In genomic region chr3:112086018-112086854, GRCh38 we compare ENCODE assay signal across 8 cellular contexts.
DNase-seq lines count a peak whose midpoint lies in the region; ATAC-seq, FAIRE-seq and TF ChIP-seq lines count a peak whose summit lies in the region.

C3orf52 (plus strand) TSS chr3:112086389; CDS start chr3:112086408, 19 bp downstream.

- ATAC-seq in HG03378 (IDR thresholded peaks at IDR 0.05; ENCODE audit: unreplicated experiment), result peak; percentile 63

- peak within 1 kb of the TSS; percentile 79 for H3K4me3 Mint-ChIP-seq in activated T-cell treated with anti-CD3 and anti-CD28 coated beads, Interleukin-2, amount 50 U/mL, for 24 hours

- H3K27me3 Mint-ChIP-seq in activated T-cell treated with anti-CD3 and anti-CD28 coated beads, Interleukin-2, amount 50 U/mL, for 24 hours, result peaks cover 14% of the 10 kb centered on the region

- no peaks in the 10 kb centered on the region for H3K36me3 Mint-ChIP-seq in activated T-cell treated with anti-CD3 and anti-CD28 coated beads, Interleukin-2, amount 50 U/mL, for 24 hours (ENCODE audit: low read depth)

- H3K36me3 ChIP-seq in mucosa of rectum (ENCODE audit: control insufficient read depth in 2 of 2, insufficient read depth in 2 of 2, low read length in 2 of 2), result no peaks in the 10 kb centered on the region

- H3K27ac Mint-ChIP-seq in activated T-cell treated with anti-CD3 and anti-CD28 coated beads, Interleukin-2, amount 50 U/mL, for 24 hours, result peak within 1 kb of the TSS; percentile 70

- peaks cover 36% of the 10 kb centered on the region for H3K4me1 Mint-ChIP-seq in activated T-cell treated with anti-CD3 and anti-CD28 coated beads, Interleukin-2, amount 50 U/mL, for 24 hours (ENCODE audit: low read depth)

- FAIRE-seq in GM19239 (lab: Jason Lieb, UNC), result peak; percentile 59

- DNase-seq in Ammon's horn (ENCODE audit: low spot score), result peak; percentile 57
- peak; percentile 57 for DNase-seq in GM19239 (ENCODE audit: insufficient read length, low spot score)
- DNase-seq in NOMO-1 treated with DMSO at 0.1 percent for 48 hours (lab: John Stamatoyannopoulos, UW; ENCODE audit: unreplicated experiment), result peak; percentile 25
- peak; percentile 77 for DNase-seq in activated T-cell treated with anti-CD3 and anti-CD28 coated beads, Interleukin-2, amount 50 U/mL, for 24 hours
- DNase-seq in erythroblast (lab: John Stamatoyannopoulos, UW), result peak; percentile 61 to 64
- peak; percentile 25 to 30 for DNase-seq in stimulated activated CD8-positive, alpha-beta memory T cell treated with anti-CD3 and anti-CD28 coated beads, Interleukin-7, amount 100 ng/mL, for 1 hour (ENCODE audit: low read depth in 2 of 2)

- peaks cover 29 to 62% of the 10 kb centered on the region in 2 donors for H3K4me1 ChIP-seq in mucosa of rectum (ENCODE audit: control insufficient read depth in 2 of 2, insufficient read depth in 2 of 2, low read length in 2 of 2)

- H3K27ac ChIP-seq in mucosa of rectum (ENCODE audit: low read depth in 2 of 2, low read length in 2 of 2), result peak within 1 kb of the TSS; percentile 90 to 93

- H3K9me3 Mint-ChIP-seq in activated T-cell treated with anti-CD3 and anti-CD28 coated beads, Interleukin-2, amount 50 U/mL, for 24 hours, result no peaks in the 10 kb centered on the region

- peak within 1 kb of the TSS; percentile 79 to 85 for H3K9ac ChIP-seq in mucosa of rectum (ENCODE audit: low read depth in 1 of 2, low read length in 2 of 2)

- peak within 1 kb of the TSS; percentile 73 to 79 for H3K4me3 ChIP-seq in mucosa of rectum (ENCODE audit: low read length in 2 of 2)

- no peaks in the 10 kb centered on the region for H3K27me3 ChIP-seq in mucosa of rectum (ENCODE audit: control insufficient read depth in 2 of 2, insufficient read depth in 2 of 2, low read length in 2 of 2)

- no peak for TF ChIP-seq POLR2A in erythroblast (IDR thresholded peaks at IDR 0.05; ENCODE audit: low read length)

- no peaks in the 10 kb centered on the region for H3K9me3 ChIP-seq in mucosa of rectum (ENCODE audit: control insufficient read depth in 2 of 2, low read length in 2 of 2)

Comparison
In these comparisons a context has a peak if more than half of its experiments do, and no peak if none do; other contexts are left out.
1. Peak in every context shown above with its lines: DNase-seq, ATAC-seq, H3K4me3 ChIP-seq and H3K27ac ChIP-seq.
2. DNase-seq: peak in every context shown above with its lines; median percentile 77 in activated T-cell treated with anti-CD3 and anti-CD28 coated beads, Interleukin-2, amount 50 U/mL, for 24 hours; 62 in erythroblast; 57 in Ammon's horn; 57 in GM19239; 28 in stimulated activated CD8-positive, alpha-beta memory T cell treated with anti-CD3 and anti-CD28 coated beads, Interleukin-7, amount 100 ng/mL, for 1 hour; 25 in NOMO-1 treated with DMSO at 0.1 percent for 48 hours.